8 cellular contexts compared by ENCODE assay signal in the genomic region with DNA sequence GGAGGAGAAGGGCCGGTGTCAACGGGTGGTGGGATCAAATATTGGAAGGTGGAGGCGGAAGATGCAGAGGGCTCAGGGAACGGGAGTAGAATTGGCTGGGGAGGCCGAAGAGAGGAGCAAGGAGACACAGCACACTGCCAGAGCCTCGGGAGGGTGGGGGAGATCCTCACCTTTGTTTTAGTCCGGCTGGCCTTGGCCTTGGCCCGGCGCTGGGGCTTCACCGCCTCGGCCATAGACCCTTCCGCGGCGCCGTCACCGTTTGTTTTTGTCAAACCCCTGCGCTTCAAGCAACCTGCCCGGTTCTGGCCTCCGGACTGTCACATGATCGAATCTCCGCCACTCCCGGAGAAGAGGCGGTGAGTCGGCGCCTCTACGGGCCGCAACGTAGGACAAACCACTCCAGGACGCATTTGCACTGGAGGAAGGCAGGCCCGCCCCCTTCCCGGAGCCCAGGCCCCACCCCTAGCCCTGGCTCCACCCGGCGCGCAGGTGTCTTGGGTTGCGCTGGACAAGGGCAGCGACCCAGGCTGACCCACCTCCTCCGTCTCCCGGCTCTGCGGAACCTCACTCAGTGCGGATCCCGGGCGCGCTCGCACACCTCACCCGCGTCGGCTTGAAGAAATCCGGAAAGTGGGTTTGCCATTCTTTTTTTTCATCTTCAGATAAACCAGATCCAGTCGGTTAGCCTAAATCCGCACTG. TPM values are rescaled to one million over a fixed set of nuclear protein-coding genes. Genes with fewer than 3 reads are reported as not detected.
DNase-seq lines count a peak whose midpoint lies in the region; ATAC-seq lines count a peak whose summit lies in the region.

A gene with protein sequence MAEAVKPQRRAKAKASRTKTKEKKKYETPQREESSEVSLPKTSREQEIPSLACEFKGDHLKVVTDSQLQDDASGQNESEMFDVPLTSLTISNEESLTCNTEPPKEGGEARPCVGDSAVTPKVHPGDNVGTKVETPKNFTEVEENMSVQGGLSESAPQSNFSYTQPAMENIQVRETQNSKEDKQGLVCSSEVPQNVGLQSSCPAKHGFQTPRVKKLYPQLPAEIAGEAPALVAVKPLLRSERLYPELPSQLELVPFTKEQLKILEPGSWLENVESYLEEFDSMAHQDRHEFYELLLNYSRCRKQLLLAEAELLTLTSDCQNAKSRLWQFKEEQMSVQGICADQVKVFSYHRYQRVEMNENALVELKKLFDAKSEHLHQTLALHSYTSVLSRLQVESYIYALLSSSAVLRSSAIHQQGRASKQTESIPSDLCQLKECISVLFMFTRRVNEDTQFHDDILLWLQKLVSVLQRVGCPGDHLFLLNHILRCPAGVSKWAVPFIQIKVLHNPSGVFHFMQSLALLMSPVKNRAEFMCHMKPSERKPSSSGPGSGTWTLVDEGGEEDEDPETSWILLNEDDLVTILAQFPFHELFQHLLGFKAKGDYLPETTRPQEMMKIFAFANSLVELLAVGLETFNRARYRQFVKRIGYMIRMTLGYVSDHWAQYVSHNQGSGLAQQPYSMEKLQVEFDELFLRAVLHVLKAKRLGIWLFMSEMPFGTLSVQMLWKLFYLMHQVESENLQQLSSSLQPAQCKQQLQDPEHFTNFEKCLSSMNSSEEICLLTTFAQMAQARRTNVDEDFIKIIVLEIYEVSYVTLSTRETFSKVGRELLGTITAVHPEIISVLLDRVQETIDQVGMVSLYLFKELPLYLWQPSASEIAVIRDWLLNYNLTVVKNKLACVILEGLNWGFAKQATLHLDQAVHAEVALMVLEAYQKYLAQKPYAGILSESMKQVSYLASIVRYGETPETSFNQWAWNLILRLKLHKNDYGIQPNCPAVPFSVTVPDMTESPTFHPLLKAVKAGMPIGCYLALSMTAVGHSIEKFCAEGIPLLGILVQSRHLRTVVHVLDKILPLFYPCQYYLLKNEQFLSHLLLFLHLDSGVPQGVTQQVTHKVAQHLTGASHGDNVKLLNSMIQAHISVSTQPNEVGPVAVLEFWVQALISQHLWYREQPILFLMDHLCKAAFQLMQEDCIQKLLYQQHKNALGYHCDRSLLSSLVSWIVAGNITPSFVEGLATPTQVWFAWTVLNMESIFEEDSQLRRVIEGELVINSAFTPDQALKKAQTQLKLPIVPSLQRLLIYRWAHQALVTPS (N-terminal part only) (minus strand): TSS at position 323 of the 700 bp plus-strand sequence. CDS start 90 bp downstream, at position 233.

- H3K4me1 ChIP-seq in aorta (ENCODE audit: control insufficient read depth in 1 of 2, insufficient read depth in 2 of 2, low read length in 2 of 2) = no peaks in the 10 kb centered on the region

- WGBS in aorta, 2 donors = 0 to 1% methylated on average over 49 to 50 of the region's 50 CpGs

- peak within 1 kb of the TSS; percentile 91 to 96 for H3K4me3 ChIP-seq in aorta (ENCODE audit: low read length in 2 of 2)

- intact Hi-C loops in aorta (cut with DNase I) = loop anchor here (5.0 to 10.0 kb wide), 2 partner anchors 52 to 105 kb away; partner anchors contain the start of gene PSTPIP2 (in 1 of the 2)

- H3K36me3 ChIP-seq in aorta (ENCODE audit: control insufficient read depth in 1 of 2, insufficient read depth in 2 of 2, low read length in 1 of 2) = no peaks in the 10 kb centered on the region

- DNase-seq in NCI-H2081 (lab: John Stamatoyannopoulos, UW) (peak; percentile 92 to 97), T1000 (lab: John Stamatoyannopoulos, UW) (peak; percentile 76), astrocyte of the hippocampus (ENCODE audit: low read depth, low spot score) (peak; percentile 98), hippocampal formation (lab: John Stamatoyannopoulos, UW) (peak; percentile 84 to 94), renal cortical epithelial cell (ENCODE audit: low read depth) (peak; percentile 92), aorta (peak; percentile 97 to 98)

- peak; percentile 94 for ATAC-seq in GM18517 (IDR thresholded peaks at IDR 0.05; ENCODE audit: unreplicated experiment)
- ATAC-seq in HG03039 (IDR thresholded peaks at IDR 0.05; ENCODE audit: unreplicated experiment) = peak; percentile 97
- ATAC-seq in aorta (ENCODE audit: low FRiP score) = peak; percentile 99

- H3K27ac ChIP-seq in aorta (ENCODE audit: low read depth in 1 of 2, low read length in 2 of 2) = peak within 1 kb of the TSS in 1 of 2 donors; percentile 24

- no peaks in the 10 kb centered on the region for H3K27me3 ChIP-seq in aorta (ENCODE audit: control insufficient read depth in 1 of 2, insufficient read depth in 2 of 2, low read length in 1 of 2)

- no peaks in the 10 kb centered on the region for H3K9me3 ChIP-seq in aorta (ENCODE audit: control insufficient read depth, low read length)

RNA-seq across cellular contexts. Expression of the gene that starts here (rescaled TPM):
- total RNA-seq in renal cortical epithelial cell = 21.9 and 44.0 TPM in 2 replicates
- total RNA-seq in aorta = 10 to 100 TPM; 28.4 to 37.3 TPM
- 10 to 100 TPM in 1 of 2 donors, 1 to 10 TPM in 1; 2.5 to 11.3 TPM for polyA plus RNA-seq in aorta
